Comparison of ENCODE assay signal across 16 cellular contexts in the genomic region with DNA sequence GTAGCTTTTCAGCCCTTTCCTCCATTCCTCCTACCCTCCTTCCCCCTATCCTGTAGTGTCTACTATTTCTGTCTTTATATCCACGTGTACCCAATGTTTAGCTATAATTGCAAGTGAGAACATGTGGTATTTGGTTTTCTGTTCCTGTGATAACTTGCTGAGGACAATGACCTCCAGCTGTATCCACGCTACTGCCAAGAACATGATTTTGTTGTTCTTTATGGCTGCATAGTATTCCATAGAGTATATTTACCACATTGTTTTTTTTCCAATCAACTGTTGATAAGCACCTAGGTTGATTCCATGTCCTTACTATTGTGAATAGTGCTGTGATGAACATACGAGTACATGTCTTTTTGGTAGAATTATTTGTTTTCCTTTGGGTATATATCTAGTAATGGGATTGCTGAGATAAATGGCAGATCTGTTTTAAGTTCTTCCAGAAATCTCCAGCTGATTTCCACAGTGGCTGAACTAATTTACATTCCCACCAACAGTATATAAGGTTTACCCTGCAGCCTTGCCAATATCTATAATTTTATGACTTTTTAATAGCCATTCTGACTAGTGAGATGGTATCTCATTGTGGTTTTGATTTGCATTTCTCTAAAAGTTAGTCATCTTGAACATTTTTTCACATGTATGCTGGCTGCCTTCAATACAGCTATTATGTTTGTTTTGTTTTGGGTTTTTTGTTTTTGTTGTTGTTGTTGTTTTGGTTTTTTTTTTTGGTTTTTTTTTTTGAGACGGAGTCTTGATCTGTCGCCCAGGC.
"Had no signal": no experiment of that assay in that cellular context is flagged by ENCODE, and none has a peak within 500 bp of the region (broad histone marks: within the 10 kb centered on the region; RNA-seq: fewer than 3 reads in every experiment).

No MANE protein-coding gene starts in this region.

- H3K79me2 ChIP-seq: parathyroid adenoma had no signal

- H3K27ac Mint-ChIP-seq: activated B cell treated with CpG ODN at 0.5 μM for 24 hours; activated CD4-positive, alpha-beta memory T cell treated with anti-CD3 and anti-CD28 coated beads for 36 hours; activated T-cell treated with anti-CD3 and anti-CD28 coated beads, Interleukin-2, amount 50 U/mL, for 72 hours; dendritic cell treated with granulocyte-macrophage colony-stimulating factor and Interleukin-4, amounts not matched to agents 40 ng/mL and 50 ng/mL, for 4 days; immature natural killer cell had no signal

- ATAC-seq: activated T-cell treated with anti-CD3 and anti-CD28 coated beads, Interleukin-2, amount 50 U/mL, for 72 hours; effector memory CD8-positive, alpha-beta T cell; lower lobe of right lung had no signal

- H3K27me3 Mint-ChIP-seq: activated B cell treated with CpG ODN at 0.5 μM for 24 hours; activated CD4-positive, alpha-beta memory T cell treated with anti-CD3 and anti-CD28 coated beads for 36 hours; dendritic cell treated with granulocyte-macrophage colony-stimulating factor and Interleukin-4, amounts not matched to agents 40 ng/mL and 50 ng/mL, for 4 days; effector memory CD8-positive, alpha-beta T cell; naive B cell had no signal

- H3K4me1 Mint-ChIP-seq: activated B cell treated with CpG ODN at 0.5 μM for 24 hours, immature natural killer cell had no signal

- H3K9ac ChIP-seq: parathyroid adenoma had no signal

- DNase-seq: activated B cell treated with CpG ODN at 0.5 μM for 24 hours; activated CD4-positive, alpha-beta memory T cell treated with anti-CD3 and anti-CD28 coated beads for 36 hours; activated naive CD4-positive, alpha-beta T cell; activated T-cell treated with anti-CD3 and anti-CD28 coated beads, Interleukin-2, amount 50 U/mL, for 72 hours; adrenal gland; cerebellar nuclear complex; effector memory CD8-positive, alpha-beta T cell; glutamatergic neuron; immature natural killer cell; lower lobe of right lung; naive B cell; stimulated activated CD4-positive, alpha-beta T cell treated with anti-CD3 and anti-CD28 coated beads, Interleukin-4, amount 100 ng/mL, for 1 hour; stimulated activated CD8-positive, alpha-beta memory T cell treated with anti-CD3 and anti-CD28 coated beads, Interleukin-4, amount 100 ng/mL, for 48 hours; stomach had no signal

- H2AFZ ChIP-seq: parathyroid adenoma had no signal

- H3K27ac ChIP-seq: adrenal gland, lower lobe of right lung, parathyroid adenoma, stomach had no signal

- H3K9me3 Mint-ChIP-seq: activated B cell treated with CpG ODN at 0.5 μM for 24 hours; activated CD4-positive, alpha-beta memory T cell treated with anti-CD3 and anti-CD28 coated beads for 36 hours; activated T-cell treated with anti-CD3 and anti-CD28 coated beads, Interleukin-2, amount 50 U/mL, for 72 hours; dendritic cell treated with granulocyte-macrophage colony-stimulating factor and Interleukin-4, amounts not matched to agents 40 ng/mL and 50 ng/mL, for 4 days; effector memory CD8-positive, alpha-beta T cell; immature natural killer cell; naive B cell had no signal

- H3K9me3 ChIP-seq: adrenal gland, lower lobe of right lung, stomach had no signal

- H3K4me3 ChIP-seq: adrenal gland, lower lobe of right lung, stomach had no signal

- H3K4me3 Mint-ChIP-seq: activated B cell treated with CpG ODN at 0.5 μM for 24 hours; activated CD4-positive, alpha-beta memory T cell treated with anti-CD3 and anti-CD28 coated beads for 36 hours; activated T-cell treated with anti-CD3 and anti-CD28 coated beads, Interleukin-2, amount 50 U/mL, for 72 hours; dendritic cell treated with granulocyte-macrophage colony-stimulating factor and Interleukin-4, amounts not matched to agents 40 ng/mL and 50 ng/mL, for 4 days; effector memory CD8-positive, alpha-beta T cell; immature natural killer cell; naive B cell had no signal

- H3K4me1 ChIP-seq: adrenal gland, lower lobe of right lung, parathyroid adenoma, stomach had no signal

- H3K27me3 ChIP-seq: adrenal gland, stomach had no signal
